1 cellular context compared by ENCODE assay signal in genomic region chr3:119245778-119246177, GRCh38.
TF ChIP-seq lines count a peak whose summit lies in the region.

No MANE protein-coding gene starts in this region.

TF ChIP-seq in H1, 55 proteins besides CTCF, POLR2A, EP300 and RAD21:
- TF ChIP-seq EZH2 (IDR thresholded peaks at IDR 0.05; ENCODE audit: low read depth, low read length, severe bottlenecking) (no peak), TBP (IDR thresholded peaks at IDR 0.05; ENCODE audit: low read depth, low read length) (no peak), FOSL1 (IDR thresholded peaks at IDR 0.05; ENCODE audit: insufficient read depth, low read depth, low read length) (no peak), TAF1 (IDR thresholded peaks at IDR 0.05; ENCODE audit: low read depth, low read length) (no peak), YY1 (IDR thresholded peaks at IDR 0.05; ENCODE audit: low read depth, low read length) (no peak), CBX5 (IDR thresholded peaks at IDR 0.05; ENCODE audit: low read depth, low read length) (no peak), RNF2 (IDR thresholded peaks at IDR 0.05; ENCODE audit: borderline replicate concordance, low read depth, low read length, missing control alignments, poor library complexity, severe bottlenecking) (no peak), TAF7 (optimal IDR thresholded peaks at IDR 0.05; ENCODE audit: borderline replicate concordance, low read depth, low read length) (no peak), SP2 (IDR thresholded peaks at IDR 0.05; ENCODE audit: low read length) (no peak), SAP30 (IDR thresholded peaks at IDR 0.05; ENCODE audit: insufficient read depth, insufficient replicate concordance, low read length) (no peak), TEAD4 (IDR thresholded peaks at IDR 0.05; ENCODE audit: low read depth, low read length) (no peak), BCL11A (IDR thresholded peaks at IDR 0.05; ENCODE audit: low read depth in 2 of 2, low read length in 2 of 2) (no peak), PHF8 (conservative IDR thresholded peaks at IDR 0.05; ENCODE audit: low read depth, low read length) (no peak), SIRT6 (IDR thresholded peaks at IDR 0.05; ENCODE audit: low read length) (no peak), EGR1 (IDR thresholded peaks at IDR 0.05; ENCODE audit: borderline replicate concordance, low read depth, low read length) (no peak), NRF1 (IDR thresholded peaks at IDR 0.05; ENCODE audit: low read depth, low read length) (no peak), GTF2F1 (IDR thresholded peaks at IDR 0.05; ENCODE audit: borderline replicate concordance, low read depth, low read length) (no peak), KDM4A (IDR thresholded peaks at IDR 0.05; ENCODE audit: low read depth, low read length, severe bottlenecking) (no peak), RBBP5 (IDR thresholded peaks at IDR 0.05; ENCODE audit: borderline replicate concordance, low read depth, low read length) (no peak)
- TF ChIP-seq, protein P1, sequence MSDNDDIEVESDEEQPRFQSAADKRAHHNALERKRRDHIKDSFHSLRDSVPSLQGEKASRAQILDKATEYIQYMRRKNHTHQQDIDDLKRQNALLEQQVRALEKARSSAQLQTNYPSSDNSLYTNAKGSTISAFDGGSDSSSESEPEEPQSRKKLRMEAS (IDR thresholded peaks at IDR 0.05), result no peak
